26 cellular contexts compared by ENCODE assay signal in genomic region chr6:159455700-159456274, GRCh38.
A peak's percentile ranks its signal among the peaks of the same experiment; 100 is the strongest.
DNase-seq lines count a peak whose midpoint lies in the region; ATAC-seq lines count a peak whose summit lies in the region.
"Had no signal": no experiment of that assay in that cellular context is flagged by ENCODE, and none has a peak within 500 bp of the region (broad histone marks: within the 10 kb centered on the region; RNA-seq: fewer than 3 reads in every experiment).

No MANE protein-coding gene starts in this region.

- peaks cover 31% of the 10 kb centered on the region for H3K27me3 Mint-ChIP-seq in central memory CD8-positive, alpha-beta T cell
- H3K27me3 Mint-ChIP-seq: B cell had no signal

- DNase-seq in Right ventricle myocardium inferior (ENCODE audit: missing footprints) (no peak), cardiac septum (ENCODE audit: low spot score) (no peak), sciatic nerve (ENCODE audit: low spot score) (no peak), LoVo (ENCODE audit: low spot score) (no peak)
- no peak for DNase-seq in central memory CD8-positive, alpha-beta T cell (ENCODE audit: low spot score in 2 of 2)
- DNase-seq: CD8-positive, alpha-beta memory T cell; DMS 273 treated with DMSO at 0.1 percent for 48 hours; DMS79; EL; GDM1; KBM-7; MG63; NCI-H1105 treated with DMSO at 0.1 percent for 48 hours; NCI-H146; NCI-H1930; NCI-H446 treated with DMSO at 0.1 percent for 48 hours; NCI-H526; NCI-H82; NK-92 treated with Interleukin-12 subunit alpha and Interleukin-12 subunit beta, amount 100 ng/mL, for 24 hours; PC-3; SJCRH30 had no signal

- no peak overlapping the region for H3K4me3 Mint-ChIP-seq in central memory CD8-positive, alpha-beta T cell
- H3K4me3 Mint-ChIP-seq: B cell; CD14-positive monocyte; CD8-positive, alpha-beta memory T cell had no signal

- peak overlapping the region; percentile 49 for H3K27ac Mint-ChIP-seq in central memory CD8-positive, alpha-beta T cell (ENCODE audit: low read depth)
- H3K27ac Mint-ChIP-seq: B cell; CD8-positive, alpha-beta memory T cell had no signal

- H3K9me3 Mint-ChIP-seq in central memory CD8-positive, alpha-beta T cell, result no peaks in the 10 kb centered on the region

- peaks cover 4% of the 10 kb centered on the region for H3K36me3 Mint-ChIP-seq in central memory CD8-positive, alpha-beta T cell (ENCODE audit: insufficient read depth)
- H3K36me3 Mint-ChIP-seq: CD14-positive monocyte; CD8-positive, alpha-beta memory T cell had no signal

- intact Hi-C loops in Right ventricle myocardium inferior (cut with DNase I), result no loop called here
- intact Hi-C loops in cardiac septum (cut with DNase I), result no loop called here
- intact Hi-C loops in sciatic nerve (cut with DNase I), result no loop called here

- no peaks in the 10 kb centered on the region for H3K4me1 Mint-ChIP-seq in central memory CD8-positive, alpha-beta T cell
- H3K4me1 Mint-ChIP-seq: B cell; CD8-positive, alpha-beta memory T cell had no signal

- peak; percentile 20 for ATAC-seq in Right ventricle myocardium inferior
- no peak for ATAC-seq in central memory CD8-positive, alpha-beta T cell (replicated peaks; ENCODE audit: extremely low read depth, poor library complexity, severe bottlenecking)
- ATAC-seq in sciatic nerve, result peak; percentile 45
- ATAC-seq in HG02610 (IDR thresholded peaks at IDR 0.05; ENCODE audit: unreplicated experiment), result no peak
- no peak for ATAC-seq in HG03045 (IDR thresholded peaks at IDR 0.05; ENCODE audit: unreplicated experiment)
- ATAC-seq: HCT116, PC-3 had no signal

Comparison
In these comparisons a context has a peak if more than half of its experiments do, and no peak if none do; other contexts are left out.
1. ATAC-seq: peak in Right ventricle myocardium inferior (single experiment) and sciatic nerve (single experiment); none in central memory CD8-positive, alpha-beta T cell (single experiment), HG02610 (single experiment) and HG03045 (single experiment).